ENCODE assay signal across 8 cellular contexts in genomic region chr14:64971452-64971889, GRCh38. TPM values are rescaled to one million over a fixed set of nuclear protein-coding genes. Genes with fewer than 3 reads are reported as not detected.
DNase-seq lines count a peak whose midpoint lies in the region; ATAC-seq and TF ChIP-seq lines count a peak whose summit lies in the region.

No MANE protein-coding gene starts in this region.

- H3K4me1 ChIP-seq in BE2C (no peaks in the 10 kb centered on the region), MM.1S (ENCODE audit: low read length) (peaks cover 38% of the 10 kb centered on the region)

- H3K9ac ChIP-seq in MM.1S (ENCODE audit: low read length), result peak overlapping the region; percentile 18; the same call in 1 of the 2 replicates
- H3K9ac ChIP-seq in neural cell (ENCODE audit: low read length), result peak overlapping the region; percentile 77

- H3F3A ChIP-seq in MM.1S (ENCODE audit: insufficient read depth, low read length), result peaks cover 15% of the 10 kb centered on the region; the same call in 1 of the 2 replicates
- H3F3A ChIP-seq in neural cell (ENCODE audit: insufficient read depth, low read length, poor library complexity, severe bottlenecking), result no peaks in the 10 kb centered on the region

- H3K27me3 ChIP-seq in BE2C (no peaks in the 10 kb centered on the region; the same call in 1 of the 2 replicates), MM.1S (replicated peaks; ENCODE audit: insufficient read depth, low read length) (no peaks in the 10 kb centered on the region), neural cell (ENCODE audit: insufficient read depth, low read depth, low read length) (no peaks in the 10 kb centered on the region)

- peaks cover 0 to 15% of the 10 kb centered on the region in 2 donors for H3K4me1 Mint-ChIP-seq in effector memory CD8-positive, alpha-beta T cell (ENCODE audit: low read depth in 2 of 2)

- peak overlapping the region; percentile 71 to 75 for H3K4me3 Mint-ChIP-seq in effector memory CD8-positive, alpha-beta T cell

- H3K79me2 ChIP-seq in MM.1S (ENCODE audit: low read length), result peaks cover 12% of the 10 kb centered on the region
- no peaks in the 10 kb centered on the region for H3K79me2 ChIP-seq in neural cell (replicated peaks; ENCODE audit: insufficient read depth, low read length)

- H3K4me2 ChIP-seq in MM.1S (ENCODE audit: low read depth, low read length) (peak overlapping the region; percentile 52; the same call in 1 of the 2 replicates), neural cell (ENCODE audit: low read length) (peak overlapping the region; percentile 76)

- H3K36me3 ChIP-seq in BE2C (no peaks in the 10 kb centered on the region), MM.1S (replicated peaks; ENCODE audit: insufficient read depth, low read length) (no peaks in the 10 kb centered on the region), neural cell (ENCODE audit: insufficient read depth, low read length) (no peaks in the 10 kb centered on the region)

- H3K36me3 Mint-ChIP-seq in effector memory CD8-positive, alpha-beta T cell (ENCODE audit: insufficient read depth), result peaks cover 2% of the 10 kb centered on the region

- no peaks in the 10 kb centered on the region for H3K9me3 Mint-ChIP-seq in effector memory CD8-positive, alpha-beta T cell

- TF ChIP-seq CTCF in BE2C (IDR thresholded peaks at IDR 0.05; ENCODE audit: low read depth, low read length) (no peak), MM.1S (IDR thresholded peaks at IDR 0.05; ENCODE audit: low read length) (no peak), neural cell (IDR thresholded peaks at IDR 0.05; ENCODE audit: poor library complexity, severe bottlenecking) (peak; percentile 5)

- no peaks in the 10 kb centered on the region for H3K9me3 ChIP-seq in BE2C
- no peaks in the 10 kb centered on the region for H3K9me3 ChIP-seq in MM.1S (replicated peaks; ENCODE audit: insufficient read depth, low read length)
- H3K9me3 ChIP-seq in neural cell (ENCODE audit: low read length), result no peaks in the 10 kb centered on the region

- no peaks in the 10 kb centered on the region for H3K9me2 ChIP-seq in MM.1S (replicated peaks; ENCODE audit: insufficient read depth, low read length)
- no peaks in the 10 kb centered on the region for H3K9me2 ChIP-seq in neural cell (ENCODE audit: insufficient read depth, low read length)

- TF ChIP-seq EP300 in neural cell (conservative IDR thresholded peaks at IDR 0.05; ENCODE audit: poor library complexity, severe bottlenecking), result no peak

- peak overlapping the region; percentile 16 to 75 for H3K27ac Mint-ChIP-seq in effector memory CD8-positive, alpha-beta T cell

- no peaks in the 10 kb centered on the region for H4K20me1 ChIP-seq in MM.1S (ENCODE audit: insufficient read depth, low read length)
- no peaks in the 10 kb centered on the region for H4K20me1 ChIP-seq in neural cell (ENCODE audit: insufficient read depth)

- no peak for DNase-seq in BE2C
- no peak for DNase-seq in MM.1S
- DNase-seq in effector memory CD8-positive, alpha-beta T cell, result no peak
- no peak for DNase-seq in SW480 (ENCODE audit: low spot score)
- no peak for DNase-seq in HEK293T (ENCODE audit: extremely low spot score)

- POLR2A ChIA-PET in HEK293T (lab: Yijun Ruan, JAX), result interaction anchor here (2.4 kb wide), 1 partner anchor 15 kb away, joined by 13 read pairs; the partner anchor contains the start of gene FNTB

- H3K4me3 ChIP-seq in BE2C (ENCODE audit: low read depth, low read length) (peak overlapping the region; percentile 52), MM.1S (ENCODE audit: low read length) (peak overlapping the region; percentile 57), neural cell (ENCODE audit: low read length) (peak overlapping the region; percentile 91)

- CTCF ChIA-PET in HEK293T (lab: Yijun Ruan, JAX), result no interaction called here

- no peak overlapping the region for H3K27ac ChIP-seq in MM.1S (ENCODE audit: low read length)
- no peak overlapping the region for H3K27ac ChIP-seq in neural cell (ENCODE audit: low read length)

- H2AFZ ChIP-seq in MM.1S (ENCODE audit: low read length) (0 out of 2 replicates have a peak overlapping the region, but pooled peaks have one; percentile 23), neural cell (ENCODE audit: low read depth, low read length) (peak overlapping the region; percentile 73)

- H3K27me3 Mint-ChIP-seq in effector memory CD8-positive, alpha-beta T cell, result no peaks in the 10 kb centered on the region

- no peak for TF ChIP-seq RAD21 in neural cell (conservative IDR thresholded peaks at IDR 0.05)

- no peak for ATAC-seq in effector memory CD8-positive, alpha-beta T cell (replicated peaks)
- ATAC-seq in GM18517 (IDR thresholded peaks at IDR 0.05; ENCODE audit: unreplicated experiment), result no peak
- no peak for ATAC-seq in HG03565 (IDR thresholded peaks at IDR 0.05; ENCODE audit: unreplicated experiment)

TF ChIP-seq in neural cell, 6 proteins besides CTCF, POLR2A, EP300 and RAD21:
- TF ChIP-seq EZH2 (IDR thresholded peaks at IDR 0.05; ENCODE audit: borderline replicate concordance, insufficient read depth, low read length, poor library complexity, severe bottlenecking) (no peak), POLR2AphosphoS5 (IDR thresholded peaks at IDR 0.05) (no peak), REST (IDR thresholded peaks at IDR 0.05; ENCODE audit: borderline replicate concordance) (no peak)

TF ChIP-seq in HEK293T, 16 proteins besides CTCF, POLR2A, EP300 and RAD21:
- TF ChIP-seq CTBP1 (IDR thresholded peaks at IDR 0.05; ENCODE audit: borderline replicate concordance) (no peak), TARDBP (IDR thresholded peaks at IDR 0.05) (no peak), NFRKB (IDR thresholded peaks at IDR 0.05) (no peak), ARNT (IDR thresholded peaks at IDR 0.05) (no peak), FOXK2 (IDR thresholded peaks at IDR 0.05) (no peak), SUZ12 (IDR thresholded peaks at IDR 0.05) (no peak), SP1 (IDR thresholded peaks at IDR 0.05) (no peak), LEF1 (IDR thresholded peaks at IDR 0.05; ENCODE audit: borderline replicate concordance) (no peak)

RNA-seq across cellular contexts. Expression of gene RAB15, which starts 0.7 kb away (rescaled TPM):
- 2.8 TPM for polyA plus RNA-seq in BE2C (2012; ENCODE audit: insufficient read depth, insufficient read length, low read depth)
- polyA plus RNA-seq in neural cell, result 42.0 and 56.4 TPM in 2 replicates
- 35.3 and 35.4 TPM in 2 replicates for polyA minus RNA-seq in neural cell

RNA-seq across cellular contexts. Expression of gene FNTB, which starts 15.2 kb away (rescaled TPM):
- 13.9 TPM for polyA plus RNA-seq in BE2C (2012; ENCODE audit: insufficient read depth, insufficient read length, low read depth)
- polyA plus RNA-seq in neural cell, result 6.7 and 14.2 TPM in 2 replicates
- polyA minus RNA-seq in neural cell, result 14.7 and 15.3 TPM in 2 replicates

RNA-seq across cellular contexts. Expression of gene GPX2, which starts 28.9 kb away (rescaled TPM):
- polyA plus RNA-seq in BE2C (2012; ENCODE audit: insufficient read depth, insufficient read length, low read depth), result not detected
- polyA plus RNA-seq in neural cell, result not detected in 2 replicates
- polyA minus RNA-seq in neural cell, result not detected in 2 replicates

RNA-seq across cellular contexts. Expression of gene CHURC1, which starts 57.2 kb away (rescaled TPM):
- 30.9 TPM for polyA plus RNA-seq in BE2C (2012; ENCODE audit: insufficient read depth, insufficient read length, low read depth)
- 40.5 and 69.5 TPM in 2 replicates for polyA plus RNA-seq in neural cell
- 53.8 and 76.3 TPM in 2 replicates for polyA minus RNA-seq in neural cell
